ENCODE assay signal across 9 cellular contexts in genomic region chr7:126856691-126857291, GRCh38.
DNase-seq lines count a peak whose midpoint lies in the region; ATAC-seq and TF ChIP-seq lines count a peak whose summit lies in the region.
"Had no signal": no experiment of that assay in that cellular context is flagged by ENCODE, and none has a peak within 500 bp of the region (broad histone marks: within the 10 kb centered on the region; RNA-seq: fewer than 3 reads in every experiment).

No MANE protein-coding gene starts in this region.

- H4K20me1 ChIP-seq in OCI-LY3 (ENCODE audit: insufficient read depth, low read length): no peaks in the 10 kb centered on the region

- H3K36me3 Mint-ChIP-seq in activated CD4-positive, alpha-beta T cell treated with anti-CD3 and anti-CD28 coated beads, Interleukin-2, amount 10 ng/mL, durations not matched to agents 24 days and 14 days (ENCODE audit: low read depth): no peaks in the 10 kb centered on the region
- H3K36me3 Mint-ChIP-seq: naive B cell had no signal

- no peaks in the 10 kb centered on the region for H3K36me3 ChIP-seq in OCI-LY3 (replicated peaks; ENCODE audit: low read depth, low read length)

- peak; percentile 75 for ATAC-seq in HG02642 (IDR thresholded peaks at IDR 0.05; ENCODE audit: poor library complexity, unreplicated experiment)
- ATAC-seq in HG03108 (IDR thresholded peaks at IDR 0.05; ENCODE audit: unreplicated experiment): no peak

- H3K4me1 Mint-ChIP-seq in activated CD4-positive, alpha-beta T cell treated with anti-CD3 and anti-CD28 coated beads, Interleukin-2, amount 10 ng/mL, durations not matched to agents 24 days and 14 days: no peaks in the 10 kb centered on the region
- H3K4me1 Mint-ChIP-seq: naive B cell had no signal

- H3K9me3 Mint-ChIP-seq in activated CD4-positive, alpha-beta T cell treated with anti-CD3 and anti-CD28 coated beads, Interleukin-2, amount 10 ng/mL, durations not matched to agents 24 days and 14 days: no peaks in the 10 kb centered on the region

- peak; percentile 72 for TF ChIP-seq CTCF in OCI-LY3 (IDR thresholded peaks at IDR 0.05; ENCODE audit: low read depth, low read length)

- H3K4me3 Mint-ChIP-seq in activated CD4-positive, alpha-beta T cell treated with anti-CD3 and anti-CD28 coated beads, Interleukin-2, amount 10 ng/mL, durations not matched to agents 24 days and 14 days: no peak overlapping the region
- H3K4me3 Mint-ChIP-seq: naive B cell had no signal

- no peaks in the 10 kb centered on the region for H3K9me3 ChIP-seq in OCI-LY3 (ENCODE audit: insufficient read depth, low read length)

- H3K4me2 ChIP-seq in OCI-LY3 (ENCODE audit: low read length): no peak overlapping the region

- H3K27ac Mint-ChIP-seq in activated CD4-positive, alpha-beta T cell treated with anti-CD3 and anti-CD28 coated beads, Interleukin-2, amount 10 ng/mL, durations not matched to agents 24 days and 14 days: no peak overlapping the region
- H3K27ac Mint-ChIP-seq: naive B cell had no signal

- H2AFZ ChIP-seq in OCI-LY3 (ENCODE audit: low read depth, low read length): no peak overlapping the region

- intact Hi-C loops in activated CD4-positive, alpha-beta T cell treated with anti-CD3 and anti-CD28 coated beads, Interleukin-2, amount 10 ng/mL, durations not matched to agents 24 days and 14 days (cut with micrococcal nuclease): loop anchor here (5.0 kb wide), 1 partner anchor 396 kb away; the partner anchor contains the start of gene GRM8

- no peak overlapping the region for H3K4me3 ChIP-seq in OCI-LY3 (ENCODE audit: low read length)

- no peak overlapping the region for H3K27ac ChIP-seq in OCI-LY3 (ENCODE audit: low read length)

- H3K9ac ChIP-seq in OCI-LY3 (ENCODE audit: low read length): no peak overlapping the region

- no peaks in the 10 kb centered on the region for H3K79me2 ChIP-seq in OCI-LY3 (ENCODE audit: low read length)

- H3K4me1 ChIP-seq in OCI-LY3 (ENCODE audit: low read length): no peaks in the 10 kb centered on the region

- no peaks in the 10 kb centered on the region for H3K27me3 Mint-ChIP-seq in activated CD4-positive, alpha-beta T cell treated with anti-CD3 and anti-CD28 coated beads, Interleukin-2, amount 10 ng/mL, durations not matched to agents 24 days and 14 days
- H3K27me3 Mint-ChIP-seq: naive B cell had no signal

- no peaks in the 10 kb centered on the region for H3K27me3 ChIP-seq in OCI-LY3 (ENCODE audit: low read depth, low read length)

- DNase-seq in DMS 273 (lab: John Stamatoyannopoulos, UW; ENCODE audit: unreplicated experiment) (peak; percentile 49), DMS 273 treated with DMSO at 0.1 percent for 48 hours (lab: John Stamatoyannopoulos, UW) (no peak), iPS-NIHi11 (ENCODE audit: low spot score) (peak; percentile 55), NCI-H2081 treated with DMSO at 0.1 percent for 48 hours (lab: John Stamatoyannopoulos, UW) (no peak)
- DNase-seq in activated CD4-positive, alpha-beta T cell treated with anti-CD3 and anti-CD28 coated beads, Interleukin-2, amount 10 ng/mL, durations not matched to agents 24 days and 14 days: no peak
- DNase-seq: naive B cell had no signal

Comparison
In these comparisons a context has a peak if more than half of its experiments do, and no peak if none do; other contexts are left out.
1. DNase-seq: peak in DMS 273 (single experiment) and iPS-NIHi11 (single experiment); none in DMS 273 treated with DMSO at 0.1 percent for 48 hours (single experiment), activated CD4-positive, alpha-beta T cell treated with anti-CD3 and anti-CD28 coated beads, Interleukin-2, amount 10 ng/mL, durations not matched to agents 24 days and 14 days (single experiment) and NCI-H2081 treated with DMSO at 0.1 percent for 48 hours (single experiment).